1 cellular context compared by ENCODE assay signal in genomic region chr19:8616861-8617260, GRCh38.
TF ChIP-seq lines count a peak whose summit lies in the region.

No MANE protein-coding gene starts in this region.

TF ChIP-seq in GM23338, 12 proteins besides CTCF, POLR2A, EP300 and RAD21 (continued from another document):
- TF ChIP-seq REST (IDR thresholded peaks at IDR 0.05; ENCODE audit: unreplicated experiment) (no peak), CREB1 (CRISPR knock-in tag; IDR thresholded peaks at IDR 0.05; ENCODE audit: low read depth) (no peak), JUNB (IDR thresholded peaks at IDR 0.05; ENCODE audit: unreplicated experiment) (no peak), ZNF114 (CRISPR knock-in tag; IDR thresholded peaks at IDR 0.05) (no peak), STAT1 (IDR thresholded peaks at IDR 0.05; ENCODE audit: unreplicated experiment) (no peak), ZNF331 (CRISPR knock-in tag; IDR thresholded peaks at IDR 0.05; ENCODE audit: low read depth) (no peak), POLR2AphosphoS5 (IDR thresholded peaks at IDR 0.05; ENCODE audit: low read depth) (no peak), EZH2phosphoT487 (IDR thresholded peaks at IDR 0.05; ENCODE audit: unreplicated experiment) (no peak)
